Comparison of ENCODE assay signal across 14 cellular contexts in the genomic region with DNA sequence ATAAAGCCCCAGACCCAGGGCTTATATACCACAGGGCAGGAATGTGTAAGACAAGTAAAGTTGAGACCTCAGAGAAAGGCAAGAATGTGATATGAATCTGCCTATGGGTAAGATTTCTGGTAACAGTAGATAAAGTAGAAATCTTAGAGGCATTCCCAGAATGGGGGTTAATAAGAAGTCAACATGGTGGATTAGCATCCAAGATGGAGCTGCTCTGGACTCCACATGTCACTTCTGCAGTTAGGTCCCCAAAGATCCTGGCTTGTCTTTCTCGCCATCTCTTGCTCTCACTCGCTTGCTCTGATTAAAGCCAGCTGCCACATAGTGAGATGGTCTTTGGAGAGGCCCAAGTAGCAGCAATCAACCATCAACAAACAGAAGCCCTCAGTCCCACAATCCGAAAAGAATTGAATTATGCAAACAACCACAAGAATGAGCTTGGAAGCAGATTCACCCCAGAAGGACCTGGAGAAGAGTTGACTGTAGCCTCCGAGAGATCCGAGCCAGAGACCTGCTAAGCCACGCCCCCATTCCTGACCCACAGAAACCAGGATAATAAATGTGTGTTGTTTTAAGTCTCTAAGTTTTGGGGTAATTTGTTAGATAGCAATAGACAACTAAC. TPM values are rescaled to one million over a fixed set of nuclear protein-coding genes. Genes with fewer than 3 reads are reported as not detected.
A peak's percentile ranks its signal among the peaks of the same experiment; 100 is the strongest.
DNase-seq lines count a peak whose midpoint lies in the region; FAIRE-seq and TF ChIP-seq lines count a peak whose summit lies in the region.
"Had no signal": no experiment of that assay in that cellular context is flagged by ENCODE, and none has a peak within 500 bp of the region (broad histone marks: within the 10 kb centered on the region; RNA-seq: fewer than 3 reads in every experiment).

No MANE protein-coding gene starts in this region.

- peak overlapping the region; percentile 66 for H3K9ac ChIP-seq in astrocyte (ENCODE audit: low read length)

- DNase-seq in GM03348 (ENCODE audit: low spot score) (peak; percentile 81), astrocyte (ENCODE audit: low read depth) (peak; percentile 95), fibroblast of the conjunctiva (ENCODE audit: low read depth) (peak; percentile 80), stomach (no peak), RKO (ENCODE audit: low spot score) (no peak), HuH-7 (ENCODE audit: low spot score) (no peak), NCI-H2029 (lab: John Stamatoyannopoulos, UW) (no peak), NCI-H1694 (lab: John Stamatoyannopoulos, UW) (no peak)
- DNase-seq: activated naive CD8-positive, alpha-beta T cell treated with anti-CD3 and anti-CD28 coated beads, Interleukin-2, amount 50 U/mL, for 24 hours; CD8-positive, alpha-beta memory T cell; immature natural killer cell had no signal

- peaks cover 33% of the 10 kb centered on the region for H3K4me1 ChIP-seq in astrocyte (ENCODE audit: insufficient read depth, low read length)
- peaks cover 0 to 3% (median 0%) of the 10 kb centered on the region in 4 donors for H3K4me1 ChIP-seq in stomach

- no peak overlapping the region for H3K4me3 Mint-ChIP-seq in astrocyte (ENCODE audit: unreplicated experiment)
- H3K4me3 Mint-ChIP-seq: activated naive CD8-positive, alpha-beta T cell treated with anti-CD3 and anti-CD28 coated beads, Interleukin-2, amount 50 U/mL, for 24 hours; immature natural killer cell had no signal

- no peak for FAIRE-seq in astrocyte (lab: Jason Lieb, UNC)
- FAIRE-seq: TTC549 had no signal

- H3K27me3 Mint-ChIP-seq in astrocyte (ENCODE audit: low read depth, unreplicated experiment) = peaks cover under 1% of the 10 kb centered on the region

- no peaks in the 10 kb centered on the region for H3K79me2 ChIP-seq in astrocyte (ENCODE audit: insufficient read depth, low read length)

- TF ChIP-seq CTCF in astrocyte (IDR thresholded peaks at IDR 0.05; ENCODE audit: insufficient read depth, low read depth, low read length) (no peak), stomach (IDR thresholded peaks at IDR 0.05) (no peak)

- TF ChIP-seq EP300 in stomach (IDR thresholded peaks at IDR 0.05) = no peak

- H3K36me3 Mint-ChIP-seq in astrocyte (ENCODE audit: low read depth, unreplicated experiment) = no peaks in the 10 kb centered on the region
- H3K36me3 Mint-ChIP-seq: CD8-positive, alpha-beta memory T cell; immature natural killer cell had no signal

- H3K4me3 ChIP-seq in astrocyte (ENCODE audit: insufficient read depth, low read depth, low read length) (no peak overlapping the region), stomach (no peak overlapping the region)

- intact Hi-C loops in stomach (cut with DNase I; ENCODE audit: low total_unique reads) = no loop called here

- no peak overlapping the region for H2AFZ ChIP-seq in astrocyte (ENCODE audit: low read depth, low read length)

- H3K27ac ChIP-seq in astrocyte (ENCODE audit: low read depth, low read length) = peak overlapping the region; percentile 96
- peak overlapping the region in 3 of 5 donors; percentile 25 to 57 (median 47) for H3K27ac ChIP-seq in stomach

- peak overlapping the region; percentile 97 for H3K27ac Mint-ChIP-seq in astrocyte (ENCODE audit: unreplicated experiment)
- H3K27ac Mint-ChIP-seq: activated naive CD8-positive, alpha-beta T cell treated with anti-CD3 and anti-CD28 coated beads, Interleukin-2, amount 50 U/mL, for 24 hours; immature natural killer cell had no signal

- H3K9me3 Mint-ChIP-seq in astrocyte (ENCODE audit: unreplicated experiment) = no peaks in the 10 kb centered on the region
- H3K9me3 Mint-ChIP-seq: activated naive CD8-positive, alpha-beta T cell treated with anti-CD3 and anti-CD28 coated beads, Interleukin-2, amount 50 U/mL, for 24 hours had no signal

- H3K9me3 ChIP-seq in astrocyte (ENCODE audit: insufficient read depth, low read depth, low read length) = no peaks in the 10 kb centered on the region
- no peaks in the 10 kb centered on the region for H3K9me3 ChIP-seq in stomach

- H3K4me1 Mint-ChIP-seq in astrocyte (ENCODE audit: low read depth, unreplicated experiment) = peaks cover 28% of the 10 kb centered on the region
- H3K4me1 Mint-ChIP-seq: CD8-positive, alpha-beta memory T cell; immature natural killer cell had no signal

- no peaks in the 10 kb centered on the region for H4K20me1 ChIP-seq in astrocyte (ENCODE audit: insufficient read depth, low read length)

- no peak for TF ChIP-seq POLR2A in stomach (IDR thresholded peaks at IDR 0.05)

- no peaks in the 10 kb centered on the region for H3K27me3 ChIP-seq in astrocyte (ENCODE audit: insufficient read depth, low read length)
- no peaks in the 10 kb centered on the region for H3K27me3 ChIP-seq in stomach

- H3K36me3 ChIP-seq in astrocyte (ENCODE audit: insufficient read depth, low read length) (no peaks in the 10 kb centered on the region), stomach (no peaks in the 10 kb centered on the region)

- 83 to 90% (median 84%) methylated on average over 6 of the region's 6 CpGs for WGBS in stomach, 5 donors

- H3K4me2 ChIP-seq in astrocyte (ENCODE audit: low read length) = peak overlapping the region; percentile 76

RNA-seq across cellular contexts. Expression of a gene that starts 5.4 kb away (rescaled TPM):
- not detected in 2 replicates for total RNA-seq in astrocyte
- total RNA-seq in stomach = under 1 TPM in 1 of 5 donors, not detected in 4; 0.37 TPM
- polyA plus RNA-seq in stomach = 1 to 10 TPM in 2 of 3 donors, not detected in 1; 1.1 to 2.9 TPM
- total RNA-seq: CD8-positive, alpha-beta memory T cell; myocyte; NCI-H460 had no signal
- polyA plus RNA-seq: CD8-positive, alpha-beta memory T cell; immature natural killer cell had no signal

RNA-seq across cellular contexts. Expression of a gene that starts 11.5 kb away (rescaled TPM):
- total RNA-seq in astrocyte (10.5 and 13.3 TPM in 2 replicates), stomach (10 to 100 TPM in 2 of 5 donors, 1 to 10 TPM in 2, under 1 TPM in 1; 0.58 to 86.0 (median 8.9) TPM)
- 10 to 100 TPM; 20.2 to 25.3 (median 25.2) TPM for polyA plus RNA-seq in stomach

RNA-seq across cellular contexts. Expression of a gene that starts 53.2 kb away (rescaled TPM):
- total RNA-seq in astrocyte (0.34 and 0.62 TPM in 2 replicates), stomach (not detected)
- polyA plus RNA-seq in stomach = 1 to 10 TPM in 1 of 3 donors, under 1 TPM in 2; 0.31 to 1.1 (median 0.45) TPM
- total RNA-seq: CD8-positive, alpha-beta memory T cell; myocyte had no signal
- polyA plus RNA-seq: CD8-positive, alpha-beta memory T cell; immature natural killer cell had no signal

Comparison
In these comparisons a context has a peak if more than half of its experiments do, and no peak if none do; other contexts are left out.
1. DNase-seq: peak in GM03348 (single experiment), astrocyte (single experiment) and fibroblast of the conjunctiva (single experiment); none in stomach (single experiment), RKO (single experiment), HuH-7 (single experiment), NCI-H2029 (single experiment) and NCI-H1694 (single experiment).